8 cellular contexts compared by ENCODE assay signal in genomic region chr3:50321146-50321843, GRCh38. TPM values are rescaled to one million over a fixed set of nuclear protein-coding genes. Genes with fewer than 3 reads are reported as not detected.
DNase-seq lines count a peak whose midpoint lies in the region; ATAC-seq and TF ChIP-seq lines count a peak whose summit lies in the region.

No MANE protein-coding gene starts in this region.

- H3K9ac ChIP-seq in colonic mucosa (ENCODE audit: low read depth in 2 of 2, low read length in 2 of 2), result peak overlapping the region; percentile 72 to 91

- H3K9me3 ChIP-seq in colonic mucosa (no peaks in the 10 kb centered on the region), left lung (no peaks in the 10 kb centered on the region)

- TF ChIP-seq CTCF in colonic mucosa (IDR thresholded peaks at IDR 0.05) (no peak), left lung (IDR thresholded peaks at IDR 0.05) (no peak)

- H3K27ac ChIP-seq in colonic mucosa (peak overlapping the region; percentile 81), left lung (peak overlapping the region; percentile 90 to 93)

- ATAC-seq in GM19035 (IDR thresholded peaks at IDR 0.05; ENCODE audit: unreplicated experiment), result peak; percentile 83
- ATAC-seq in HG03196 (IDR thresholded peaks at IDR 0.05; ENCODE audit: unreplicated experiment), result peak; percentile 72
- ATAC-seq in left lung, result peak; percentile 73

- intact Hi-C loops in colonic mucosa (cut with DNase I) (loop anchor here (10.0 kb wide), 1 partner anchor 46 kb away; the partner anchor contains the start of gene LSMEM2), left lung (cut with DNase I) (no loop called here)

- H3K4me1 ChIP-seq in colonic mucosa (peaks cover 36% of the 10 kb centered on the region), left lung (peaks cover 45 to 89% of the 10 kb centered on the region in 2 donors)

- no peaks in the 10 kb centered on the region for H3K36me3 ChIP-seq in colonic mucosa
- peaks cover 0 to 52% of the 10 kb centered on the region in 2 donors for H3K36me3 ChIP-seq in left lung

- H3K27me3 ChIP-seq in colonic mucosa (no peaks in the 10 kb centered on the region), left lung (no peaks in the 10 kb centered on the region)

- H3K4me3 ChIP-seq in colonic mucosa (peak overlapping the region; percentile 66), left lung (peak overlapping the region; percentile 76 to 91)

- peak; percentile 94 for DNase-seq in AG20443 (ENCODE audit: low spot score)
- peak; percentile 82 for DNase-seq in NCI-H510A (lab: John Stamatoyannopoulos, UW)
- DNase-seq in activated CD4-positive, alpha-beta T cell treated with anti-CD3 and anti-CD28 coated beads for 48 hours, result peak; percentile 87
- DNase-seq in colonic mucosa, result peak; percentile 89
- peak; percentile 89 to 96 for DNase-seq in left lung
- DNase-seq in stimulated activated CD4-positive, alpha-beta T cell treated with anti-CD3 and anti-CD28 coated beads, Interleukin-2, amount 100 ng/mL, for 24 hours, result peak; percentile 85 to 87

RNA-seq across cellular contexts. Expression of gene HYAL2, which starts 1.2 kb away (rescaled TPM):
- total RNA-seq in colonic mucosa (10 to 100 TPM; 31.3 to 37.1 TPM), left lung (100 to 1,000 TPM; 119 to 171 TPM)

RNA-seq across cellular contexts. Expression of gene TUSC2, which starts 6.7 kb away (rescaled TPM):
- total RNA-seq in colonic mucosa (10 to 100 TPM; 26.1 to 39.5 TPM), left lung (10 to 100 TPM; 27.8 to 29.6 TPM)

RNA-seq across cellular contexts. Expression of gene HYAL1, which starts 17.9 kb away (rescaled TPM):
- total RNA-seq in colonic mucosa (10 to 100 TPM in 1 of 2 donors, 1 to 10 TPM in 1; 9.0 to 15.2 TPM), left lung (10 to 100 TPM; 37.5 to 41.3 TPM)

RNA-seq across cellular contexts. Expression of gene RASSF1, which starts 19.3 kb away (rescaled TPM):
- total RNA-seq in colonic mucosa, result 10 to 100 TPM; 20.6 to 28.2 TPM
- total RNA-seq in left lung, result 10 to 100 TPM; 29.8 to 40.7 TPM

RNA-seq across cellular contexts. Expression of gene HYAL3, which starts 22.1 kb away (rescaled TPM):
- total RNA-seq in colonic mucosa (1 to 10 TPM; 2.5 to 4.2 TPM), left lung (1 to 10 TPM; 4.5 to 4.6 TPM)

Comparison
In these comparisons a context has a peak if more than half of its experiments do, and no peak if none do; other contexts are left out.
1. Peak in every context shown above with its lines: DNase-seq, ATAC-seq, H3K4me3 ChIP-seq and H3K27ac ChIP-seq.